ENCODE assay signal across 10 cellular contexts in the genomic region with DNA sequence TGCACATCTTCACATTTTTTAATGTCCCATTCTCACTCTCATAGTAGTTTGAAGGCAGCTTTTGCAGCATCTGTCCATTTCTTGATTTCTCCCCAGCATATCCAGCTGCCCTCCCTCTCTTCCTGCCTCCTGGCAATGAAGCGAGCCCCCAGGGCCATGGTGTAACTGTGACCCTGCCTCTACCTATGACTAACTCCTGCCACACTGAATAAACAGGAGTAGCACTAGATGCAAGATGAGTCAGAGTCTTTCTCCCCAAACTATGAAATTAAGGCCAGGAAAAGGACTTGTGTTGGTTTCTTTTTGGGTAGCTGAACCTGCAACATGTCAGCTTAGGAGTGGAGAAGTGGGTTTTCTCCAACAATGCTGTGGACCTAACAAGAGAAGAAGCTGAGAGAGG.
DNase-seq lines count a peak whose midpoint lies in the region; ATAC-seq, FAIRE-seq and TF ChIP-seq lines count a peak whose summit lies in the region.
"Had no signal": no experiment of that assay in that cellular context is flagged by ENCODE, and none has a peak within 500 bp of the region (broad histone marks: within the 10 kb centered on the region; RNA-seq: fewer than 3 reads in every experiment).

No MANE protein-coding gene starts in this region.

- no peaks in the 10 kb centered on the region for H3K27me3 ChIP-seq in GM12878 (replicated peaks in 1 of 2; ENCODE audit: control insufficient read depth in 2 of 2, insufficient read depth in 2 of 2, low read length in 1 of 2)
- H3K27me3 ChIP-seq in osteoblast (ENCODE audit: insufficient read depth, low read length): no peaks in the 10 kb centered on the region

- WGBS in GM12878 (ENCODE audit: insufficient coverage, insufficient replicate concordance, low lambda C conversion rate, missing lambda C conversion rate): 13% methylated on average over 1 of the region's 1 CpG

- CTCF ChIA-PET in GM12878 (lab: Yijun Ruan, JAX): interaction anchor here (1.1 to 1.2 kb wide), 2 partner anchors 14 to 57 kb away, joined by 3 read pairs; no protein-coding TSS in a partner anchor

- H2AFZ ChIP-seq in GM12878 (ENCODE audit: control insufficient read depth, low read depth, low read length) (peak overlapping the region; percentile 33; the same call in 1 of the 2 replicates), osteoblast (ENCODE audit: low read length) (no peak overlapping the region)

- intact Hi-C loops in GM12878 (cut with micrococcal nuclease; ENCODE audit: unreplicated experiment): no loop called here

- H3K36me3 ChIP-seq in GM12878 (ENCODE audit: control insufficient read depth in 2 of 2, insufficient read depth in 2 of 2, low read length in 1 of 2) (no peaks in the 10 kb centered on the region), osteoblast (ENCODE audit: insufficient read depth, low read length) (no peaks in the 10 kb centered on the region)

- TF ChIP-seq EP300 in GM12878 (IDR thresholded peaks at IDR 0.05; ENCODE audit: borderline replicate concordance in 1 of 2, control insufficient read depth in 1 of 2, low read depth in 2 of 2, low read length in 2 of 2): no peak

- H3K9me3 ChIP-seq in GM12878 (replicated peaks; ENCODE audit: control insufficient read depth, insufficient read depth, low read length) (no peaks in the 10 kb centered on the region), osteoblast (ENCODE audit: low read depth, low read length) (no peaks in the 10 kb centered on the region)

- ATAC-seq in GM12878 (peak; percentile 22; the same call in 1 of the 3 replicates), GM21528 (IDR thresholded peaks at IDR 0.05; ENCODE audit: low FRiP score, unreplicated experiment) (no peak)

- H3K79me2 ChIP-seq in GM12878 (ENCODE audit: control insufficient read depth, insufficient read depth, low read length) (no peaks in the 10 kb centered on the region), osteoblast (ENCODE audit: insufficient read depth, low read length) (no peaks in the 10 kb centered on the region)

- in situ Hi-C loops in GM12878 (cut with MboI): no loop called here

- H3K4me3 ChIP-seq in GM12878: no peak overlapping the region
- no peak overlapping the region for H3K4me3 ChIP-seq in osteoblast (ENCODE audit: insufficient read depth, low read length)

- TF ChIP-seq POLR2A in GM12891 (IDR thresholded peaks at IDR 0.05; ENCODE audit: low read depth, low read length): no peak
- TF ChIP-seq POLR2A in GM12878 (IDR thresholded peaks at IDR 0.05; ENCODE audit: low read depth, low read length): no peak

- H3K4me2 ChIP-seq in GM12878 (ENCODE audit: control insufficient read depth, insufficient read depth) (peak overlapping the region; percentile 30; the same call in 1 of the 2 replicates), osteoblast (ENCODE audit: insufficient read depth, low read length) (peak overlapping the region; percentile 25)

- TF ChIP-seq CTCF in GM12878 (IDR thresholded peaks at IDR 0.05 in 2 of 3, conservative IDR thresholded peaks at IDR 0.05 in 1 of 3; ENCODE audit: control insufficient read depth in 2 of 3, extremely low read depth in 1 of 3, insufficient read depth in 1 of 3, low read depth in 3 of 3, low read length in 3 of 3) (no peak), osteoblast (IDR thresholded peaks at IDR 0.05; ENCODE audit: extremely low read depth, low read depth, low read length) (no peak)

- H3K27ac ChIP-seq in GM12878 (ENCODE audit: control insufficient read depth, insufficient read depth): no peak overlapping the region; the same call in 1 of the 2 replicates
- no peak overlapping the region for H3K27ac ChIP-seq in osteoblast (ENCODE audit: low read depth, low read length)

- H3K4me1 ChIP-seq in GM12878 (ENCODE audit: control insufficient read depth, insufficient read depth, low read length) (peaks cover 4% of the 10 kb centered on the region; the same call in 1 of the 2 replicates), osteoblast (ENCODE audit: insufficient read depth, low read length) (peaks cover 11% of the 10 kb centered on the region)

- POLR2A ChIA-PET in GM12878 (lab: Charles Lee): no interaction called here

- SMC1A ChIA-PET in GM12878 (lab: Charles Lee; ENCODE audit: uncharacterized antibody, unreplicated experiment): interaction anchor here (0.5 to 1.3 kb wide), 6 partner anchors 13 to 135 kb away, joined by 3 to 6 read pairs (median 5); no protein-coding TSS in a partner anchor

- FAIRE-seq in GM12891 (lab: Jason Lieb, UNC): peak; percentile 5
- FAIRE-seq in GM12878 (lab: Jason Lieb, UNC): no peak

- no peaks in the 10 kb centered on the region for H4K20me1 ChIP-seq in GM12878 (ENCODE audit: control insufficient read depth, insufficient read depth)
- no peaks in the 10 kb centered on the region for H4K20me1 ChIP-seq in osteoblast (ENCODE audit: insufficient read depth, low read length)

- RAD21 ChIA-PET in GM12878 (lab: Charles Lee; ENCODE audit: unreplicated experiment): interaction anchor here (1.0 kb wide), 1 partner anchor 136 kb away, joined by 3 read pairs; no protein-coding TSS in a partner anchor

- no TSS peak for BruUV-seq in GM12878 (replicated peaks; lab: Mats Ljungman, UMichigan)

- no peak overlapping the region for H3K9ac ChIP-seq in GM12878 (ENCODE audit: control insufficient read depth, insufficient read depth, low read length)

- no peak for DNase-seq in GM12891 (ENCODE audit: insufficient read length, low spot score)
- peak; percentile 91 for DNase-seq in HT1080 (ENCODE audit: low read depth)
- no peak for DNase-seq in GM12878 (ENCODE audit: low read depth, low spot score)
- DNase-seq in osteoblast (ENCODE audit: insufficient read length, low spot score, missing footprints): no peak
- DNase-seq in NCI-H1417 treated with DMSO at 0.1 percent for 48 hours (lab: John Stamatoyannopoulos, UW): no peak
- DNase-seq in NCI-H2107 (lab: John Stamatoyannopoulos, UW): no peak
- no peak for DNase-seq in iPS-NIHi7 (ENCODE audit: extremely low spot score)
- DNase-seq: occipital lobe, substantia nigra had no signal

- no peak for TF ChIP-seq RAD21 in GM12878 (IDR thresholded peaks at IDR 0.05; ENCODE audit: insufficient read depth, low read depth, low read length)

TF ChIP-seq in GM12891, 5 proteins besides CTCF, POLR2A, EP300 and RAD21:
- TF ChIP-seq SPI1 (IDR thresholded peaks at IDR 0.05; ENCODE audit: low read depth, low read length) (no peak), PAX5 (IDR thresholded peaks at IDR 0.05; ENCODE audit: insufficient read depth, low read length, severe bottlenecking) (no peak), TAF1 (IDR thresholded peaks at IDR 0.05; ENCODE audit: low read depth, low read length) (no peak), POU2F2 (IDR thresholded peaks at IDR 0.05; ENCODE audit: low read depth, low read length) (no peak), POLR2AphosphoS5 (IDR thresholded peaks at IDR 0.05; ENCODE audit: low read depth, low read length) (no peak)

TF ChIP-seq in GM12878, 131 proteins besides CTCF, POLR2A, EP300 and RAD21:
- TF ChIP-seq JUNB (IDR thresholded peaks at IDR 0.05): 0 out of 2 replicates have a peak, but pooled peaks have one; percentile 14
- TF ChIP-seq, protein P1, sequence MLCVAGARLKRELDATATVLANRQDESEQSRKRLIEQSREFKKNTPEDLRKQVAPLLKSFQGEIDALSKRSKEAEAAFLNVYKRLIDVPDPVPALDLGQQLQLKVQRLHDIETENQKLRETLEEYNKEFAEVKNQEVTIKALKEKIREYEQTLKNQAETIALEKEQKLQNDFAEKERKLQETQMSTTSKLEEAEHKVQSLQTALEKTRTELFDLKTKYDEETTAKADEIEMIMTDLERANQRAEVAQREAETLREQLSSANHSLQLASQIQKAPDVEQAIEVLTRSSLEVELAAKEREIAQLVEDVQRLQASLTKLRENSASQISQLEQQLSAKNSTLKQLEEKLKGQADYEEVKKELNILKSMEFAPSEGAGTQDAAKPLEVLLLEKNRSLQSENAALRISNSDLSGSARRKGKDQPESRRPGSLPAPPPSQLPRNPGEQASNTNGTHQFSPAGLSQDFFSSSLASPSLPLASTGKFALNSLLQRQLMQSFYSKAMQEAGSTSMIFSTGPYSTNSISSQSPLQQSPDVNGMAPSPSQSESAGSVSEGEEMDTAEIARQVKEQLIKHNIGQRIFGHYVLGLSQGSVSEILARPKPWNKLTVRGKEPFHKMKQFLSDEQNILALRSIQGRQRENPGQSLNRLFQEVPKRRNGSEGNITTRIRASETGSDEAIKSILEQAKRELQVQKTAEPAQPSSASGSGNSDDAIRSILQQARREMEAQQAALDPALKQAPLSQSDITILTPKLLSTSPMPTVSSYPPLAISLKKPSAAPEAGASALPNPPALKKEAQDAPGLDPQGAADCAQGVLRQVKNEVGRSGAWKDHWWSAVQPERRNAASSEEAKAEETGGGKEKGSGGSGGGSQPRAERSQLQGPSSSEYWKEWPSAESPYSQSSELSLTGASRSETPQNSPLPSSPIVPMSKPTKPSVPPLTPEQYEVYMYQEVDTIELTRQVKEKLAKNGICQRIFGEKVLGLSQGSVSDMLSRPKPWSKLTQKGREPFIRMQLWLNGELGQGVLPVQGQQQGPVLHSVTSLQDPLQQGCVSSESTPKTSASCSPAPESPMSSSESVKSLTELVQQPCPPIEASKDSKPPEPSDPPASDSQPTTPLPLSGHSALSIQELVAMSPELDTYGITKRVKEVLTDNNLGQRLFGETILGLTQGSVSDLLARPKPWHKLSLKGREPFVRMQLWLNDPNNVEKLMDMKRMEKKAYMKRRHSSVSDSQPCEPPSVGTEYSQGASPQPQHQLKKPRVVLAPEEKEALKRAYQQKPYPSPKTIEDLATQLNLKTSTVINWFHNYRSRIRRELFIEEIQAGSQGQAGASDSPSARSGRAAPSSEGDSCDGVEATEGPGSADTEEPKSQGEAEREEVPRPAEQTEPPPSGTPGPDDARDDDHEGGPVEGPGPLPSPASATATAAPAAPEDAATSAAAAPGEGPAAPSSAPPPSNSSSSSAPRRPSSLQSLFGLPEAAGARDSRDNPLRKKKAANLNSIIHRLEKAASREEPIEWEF (IDR thresholded peaks at IDR 0.05; ENCODE audit: insufficient replicate concordance, low read depth, low read length): no peak
- peak; percentile 60 for TF ChIP-seq EED (IDR thresholded peaks at IDR 0.05; ENCODE audit: low read depth)
